Comparison of ENCODE assay signal across 16 cellular contexts in the genomic region with DNA sequence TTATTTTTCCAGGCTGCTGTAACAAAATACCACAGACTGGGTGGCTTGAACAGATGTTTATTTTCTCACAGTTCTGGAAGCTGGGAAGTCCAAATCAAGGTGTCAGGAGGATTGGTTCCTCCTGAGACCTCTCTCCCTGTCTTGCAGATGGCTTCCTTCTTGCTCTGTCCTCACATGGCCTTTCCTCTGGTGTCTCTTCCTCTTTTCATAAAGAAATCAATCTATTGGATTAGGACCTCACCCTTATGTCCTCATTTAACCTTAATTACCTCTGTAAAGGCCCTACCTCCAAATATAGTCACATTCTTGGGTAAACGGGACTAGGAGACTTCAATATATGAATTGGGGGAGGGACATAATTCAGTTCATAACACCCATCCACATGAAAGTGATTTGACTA.
"Had no signal": no experiment of that assay in that cellular context is flagged by ENCODE, and none has a peak within 500 bp of the region (broad histone marks: within the 10 kb centered on the region; RNA-seq: fewer than 3 reads in every experiment).

No MANE protein-coding gene starts in this region.

- H3K36me3 ChIP-seq: cardiac muscle cell, esophagus squamous epithelium, thoracic aorta had no signal

- DNase-seq: activated B cell treated with CpG ODN at 0.5 μM for 24 hours; activated CD4-positive, alpha-beta memory T cell treated with anti-CD3 and anti-CD28 coated beads for 36 hours; activated CD4-positive, alpha-beta T cell treated with anti-CD3 and anti-CD28 coated beads for 4 hours; activated naive CD4-positive, alpha-beta T cell; activated naive CD8-positive, alpha-beta T cell treated with anti-CD3 and anti-CD28 coated beads, Interleukin-2, amount 10 ng/mL, durations not matched to agents 7 days and 5 days; activated T-cell treated with anti-CD3 and anti-CD28 coated beads for 4 hours; amygdala; effector memory CD8-positive, alpha-beta T cell; esophagus squamous epithelium; left ventricle myocardium superior; nephron progenitor cell; occipital lobe; retina; stimulated activated naive B cell treated with anti-CD40 and anti-IgM and Interleukin-4, amounts not matched to agents 10 μg/mL and 1 μg/mL and 100 μg/mL, for 72 hours had no signal

- H3K27ac ChIP-seq: cardiac muscle cell, esophagus squamous epithelium, thoracic aorta had no signal

- H3K9me3 ChIP-seq: esophagus squamous epithelium, thoracic aorta had no signal

- ATAC-seq: effector memory CD8-positive, alpha-beta T cell; left ventricle myocardium superior; stimulated activated naive B cell treated with anti-CD40 and anti-IgM and Interleukin-4, amounts not matched to agents 10 μg/mL and 1 μg/mL and 100 μg/mL, for 72 hours had no signal

- H3K27me3 ChIP-seq: cardiac muscle cell, esophagus squamous epithelium had no signal

- H3K4me1 ChIP-seq: esophagus squamous epithelium had no signal

- H3K4me3 ChIP-seq: cardiac muscle cell, esophagus squamous epithelium, thoracic aorta had no signal
